16 cellular contexts compared by ENCODE assay signal in genomic region chr6:89161326-89162046, GRCh38. TPM values are rescaled to one million over a fixed set of nuclear protein-coding genes. Genes with fewer than 3 reads are reported as not detected.
DNase-seq lines count a peak whose midpoint lies in the region; ATAC-seq and TF ChIP-seq lines count a peak whose summit lies in the region.
"Had no signal": no experiment of that assay in that cellular context is flagged by ENCODE, and none has a peak within 500 bp of the region (broad histone marks: within the 10 kb centered on the region; RNA-seq: fewer than 3 reads in every experiment).

No MANE protein-coding gene starts in this region.

- H3K4me3 Mint-ChIP-seq in activated naive CD8-positive, alpha-beta T cell treated with anti-CD3 and anti-CD28 coated beads for 36 hours: no peak overlapping the region
- H3K4me3 Mint-ChIP-seq in activated naive CD8-positive, alpha-beta T cell treated with anti-CD3 and anti-CD28 coated beads, Interleukin-2, amount 50 U/mL, for 24 hours: no peak overlapping the region
- H3K4me3 Mint-ChIP-seq: brain had no signal

- H3K36me3 ChIP-seq in muscle layer of duodenum (ENCODE audit: control insufficient read depth in 1 of 2, insufficient read depth in 2 of 2, low read length in 2 of 2) (peaks cover 0 to 15% of the 10 kb centered on the region in 2 donors), uterus (no peaks in the 10 kb centered on the region)

- H3K27ac ChIP-seq in muscle layer of duodenum (ENCODE audit: low read length) (peak overlapping the region; percentile 78), uterus (peak overlapping the region; percentile 71 to 74)
- H3K27ac ChIP-seq: KMS-11 had no signal

- no peaks in the 10 kb centered on the region for H3K4me1 Mint-ChIP-seq in activated naive CD8-positive, alpha-beta T cell treated with anti-CD3 and anti-CD28 coated beads for 36 hours
- H3K4me1 Mint-ChIP-seq in activated naive CD8-positive, alpha-beta T cell treated with anti-CD3 and anti-CD28 coated beads, Interleukin-2, amount 50 U/mL, for 24 hours: no peaks in the 10 kb centered on the region
- H3K4me1 Mint-ChIP-seq: brain had no signal

- TF ChIP-seq POLR2A in uterus (IDR thresholded peaks at IDR 0.05): no peak

- no peak for TF ChIP-seq CTCF in uterus (IDR thresholded peaks at IDR 0.05)

- H3K4me1 ChIP-seq in muscle layer of duodenum (ENCODE audit: control insufficient read depth in 1 of 2, insufficient read depth in 2 of 2, low read length in 2 of 2) (no peaks in the 10 kb centered on the region), uterus (no peaks in the 10 kb centered on the region)
- H3K4me1 ChIP-seq: upper lobe of left lung had no signal

- intact Hi-C loops in uterus (cut with DNase I; ENCODE audit: low total_unique reads): no loop called here

- H3K9me3 ChIP-seq in muscle layer of duodenum (ENCODE audit: control insufficient read depth in 1 of 2, low read length in 2 of 2) (no peaks in the 10 kb centered on the region), uterus (no peaks in the 10 kb centered on the region)
- H3K9me3 ChIP-seq: upper lobe of left lung had no signal

- peak overlapping the region in 1 of 2 donors; percentile 42 for H3K4me3 ChIP-seq in muscle layer of duodenum (ENCODE audit: low read depth in 1 of 2, low read length in 2 of 2)
- no peak overlapping the region for H3K4me3 ChIP-seq in uterus
- H3K4me3 ChIP-seq: skin epidermis, upper lobe of left lung had no signal

- peaks cover 18% of the 10 kb centered on the region for H3K36me3 Mint-ChIP-seq in activated naive CD8-positive, alpha-beta T cell treated with anti-CD3 and anti-CD28 coated beads for 36 hours
- peaks cover 41% of the 10 kb centered on the region for H3K36me3 Mint-ChIP-seq in activated naive CD8-positive, alpha-beta T cell treated with anti-CD3 and anti-CD28 coated beads, Interleukin-2, amount 50 U/mL, for 24 hours (ENCODE audit: low read depth)

- no peaks in the 10 kb centered on the region for H3K27me3 Mint-ChIP-seq in activated naive CD8-positive, alpha-beta T cell treated with anti-CD3 and anti-CD28 coated beads for 36 hours
- H3K27me3 Mint-ChIP-seq in activated naive CD8-positive, alpha-beta T cell treated with anti-CD3 and anti-CD28 coated beads, Interleukin-2, amount 50 U/mL, for 24 hours: no peaks in the 10 kb centered on the region
- H3K27me3 Mint-ChIP-seq: brain had no signal

- H3K27me3 ChIP-seq in muscle layer of duodenum (ENCODE audit: low read depth, low read length) (no peaks in the 10 kb centered on the region), uterus (no peaks in the 10 kb centered on the region)
- H3K27me3 ChIP-seq: upper lobe of left lung had no signal

- H3K27ac Mint-ChIP-seq in activated naive CD8-positive, alpha-beta T cell treated with anti-CD3 and anti-CD28 coated beads for 36 hours: peak overlapping the region; percentile 14
- H3K27ac Mint-ChIP-seq in activated naive CD8-positive, alpha-beta T cell treated with anti-CD3 and anti-CD28 coated beads, Interleukin-2, amount 50 U/mL, for 24 hours: no peak overlapping the region

- no peaks in the 10 kb centered on the region for H3K9me3 Mint-ChIP-seq in activated naive CD8-positive, alpha-beta T cell treated with anti-CD3 and anti-CD28 coated beads for 36 hours
- H3K9me3 Mint-ChIP-seq in activated naive CD8-positive, alpha-beta T cell treated with anti-CD3 and anti-CD28 coated beads, Interleukin-2, amount 50 U/mL, for 24 hours: no peaks in the 10 kb centered on the region
- H3K9me3 Mint-ChIP-seq: brain had no signal

- in situ Hi-C loops in ACHN (cut with HindIII; ENCODE audit: low pct_ligation_motif_present, low pct_unique_long_range_greater_than_20kb, low sequenced_read_pairs): no loop called here

- DNase-seq in activated naive CD8-positive, alpha-beta T cell treated with anti-CD3 and anti-CD28 coated beads for 36 hours: no peak
- no peak for DNase-seq in activated naive CD8-positive, alpha-beta T cell treated with anti-CD3 and anti-CD28 coated beads, Interleukin-2, amount 50 U/mL, for 24 hours
- DNase-seq in fibroblast of peridontal ligament (ENCODE audit: extremely low read depth): peak; percentile 80
- no peak for DNase-seq in uterus
- DNase-seq in ACHN: no peak
- DNase-seq in NCI-H2029 treated with DMSO at 0.1 percent for 48 hours (lab: John Stamatoyannopoulos, UW): no peak
- DNase-seq: activated T-cell treated with anti-CD3 and anti-CD28 coated beads, Interleukin-2, amount 50 U/mL, for 48 hours; NCI-H2081; upper lobe of left lung had no signal

- no peak for ATAC-seq in activated naive CD8-positive, alpha-beta T cell treated with anti-CD3 and anti-CD28 coated beads, Interleukin-2, amount 50 U/mL, for 24 hours
- ATAC-seq in HG02571 (IDR thresholded peaks at IDR 0.05; ENCODE audit: unreplicated experiment): no peak
- ATAC-seq: activated CD4-positive, CD25-positive, alpha-beta regulatory T cell treated with anti-CD3 and anti-CD28 coated beads, Interleukin-2, amount 50 U/mL, for 24 hours had no signal

RNA-seq across cellular contexts. Expression of gene PM20D2, which starts 15.6 kb away (rescaled TPM):
- total RNA-seq in activated naive CD8-positive, alpha-beta T cell treated with anti-CD3 and anti-CD28 coated beads for 36 hours: 10 to 100 TPM; 27.5 to 28.1 TPM
- 10 to 100 TPM in 3 of 4 donors, 1 to 10 TPM in 1; 5.6 to 50.3 (median 16.0) TPM for total RNA-seq in uterus

RNA-seq across cellular contexts. Expression of gene SRSF12, which starts 43.6 kb away (rescaled TPM):
- under 1 TPM; 0.74 to 0.78 TPM for total RNA-seq in activated naive CD8-positive, alpha-beta T cell treated with anti-CD3 and anti-CD28 coated beads for 36 hours
- 10 to 100 TPM in 1 of 4 donors, 1 to 10 TPM in 1, not detected in 2; 2.8 to 12.7 TPM for total RNA-seq in uterus
- total RNA-seq: mononuclear cell had no signal

RNA-seq across cellular contexts. Expression of gene GABRR1, which starts 55.7 kb away (rescaled TPM):
- not detected for total RNA-seq in activated naive CD8-positive, alpha-beta T cell treated with anti-CD3 and anti-CD28 coated beads for 36 hours
- total RNA-seq in uterus: under 1 TPM in 1 of 4 donors, not detected in 3; 0.69 TPM
- total RNA-seq: upper lobe of left lung had no signal
